In genomic region chrX:23732704-23733103, GRCh38 we compare ENCODE assay signal across 8 cellular contexts. TPM values are rescaled to one million over a fixed set of nuclear protein-coding genes. Genes with fewer than 3 reads are reported as not detected.
A peak's percentile ranks its signal among the peaks of the same experiment; 100 is the strongest.
DNase-seq lines count a peak whose midpoint lies in the region; ATAC-seq and TF ChIP-seq lines count a peak whose summit lies in the region.

No MANE protein-coding gene starts in this region.

- H3K9me3 ChIP-seq in thyroid gland (no peaks in the 10 kb centered on the region), aorta (ENCODE audit: control insufficient read depth, low read length) (no peaks in the 10 kb centered on the region), SJCRH30 (replicated peaks) (no peaks in the 10 kb centered on the region)

- no peak for TF ChIP-seq CTCF in thyroid gland (IDR thresholded peaks at IDR 0.05)

- intact Hi-C loops in thyroid gland (cut with DNase I) = no loop called here
- intact Hi-C loops in aorta (cut with DNase I) = no loop called here

- H3K36me3 ChIP-seq in thyroid gland (peaks cover 0 to 9% of the 10 kb centered on the region in 2 donors), aorta (ENCODE audit: control insufficient read depth in 1 of 2, insufficient read depth in 2 of 2, low read length in 1 of 2) (no peaks in the 10 kb centered on the region), SJCRH30 (peaks cover 39% of the 10 kb centered on the region)

- no peak overlapping the region for H3K4me3 Mint-ChIP-seq in central memory CD8-positive, alpha-beta T cell

- H3K9me3 Mint-ChIP-seq in central memory CD8-positive, alpha-beta T cell = no peaks in the 10 kb centered on the region

- H3K27me3 Mint-ChIP-seq in central memory CD8-positive, alpha-beta T cell = no peaks in the 10 kb centered on the region

- peaks cover 7% of the 10 kb centered on the region for H3K4me1 Mint-ChIP-seq in central memory CD8-positive, alpha-beta T cell

- H3K27ac ChIP-seq in thyroid gland (no peak overlapping the region), aorta (ENCODE audit: low read depth in 1 of 2, low read length in 2 of 2) (no peak overlapping the region), SJCRH30 (no peak overlapping the region)

- no peak overlapping the region for H3K4me3 ChIP-seq in thyroid gland (replicated peaks in 1 of 3)
- no peak overlapping the region for H3K4me3 ChIP-seq in aorta (ENCODE audit: low read length in 2 of 2)
- no peak overlapping the region for H3K4me3 ChIP-seq in SJCRH30

- peak overlapping the region; percentile 41 for H3K27ac Mint-ChIP-seq in central memory CD8-positive, alpha-beta T cell (ENCODE audit: low read depth)

- H3K4me1 ChIP-seq in thyroid gland (no peaks in the 10 kb centered on the region), aorta (ENCODE audit: control insufficient read depth in 1 of 2, insufficient read depth in 2 of 2, low read length in 2 of 2) (no peaks in the 10 kb centered on the region), SJCRH30 (no peaks in the 10 kb centered on the region)

- ATAC-seq in GM18520 (IDR thresholded peaks at IDR 0.05; ENCODE audit: unreplicated experiment) (peak; percentile 93), GM21515 (IDR thresholded peaks at IDR 0.05; ENCODE audit: unreplicated experiment) (peak; percentile 79), HG03378 (IDR thresholded peaks at IDR 0.05; ENCODE audit: unreplicated experiment) (peak; percentile 93), aorta (ENCODE audit: low FRiP score) (no peak)
- ATAC-seq in central memory CD8-positive, alpha-beta T cell (replicated peaks; ENCODE audit: extremely low read depth, poor library complexity, severe bottlenecking) = peak; percentile 28

- no peak for DNase-seq in central memory CD8-positive, alpha-beta T cell (ENCODE audit: low spot score in 2 of 2)
- DNase-seq in thyroid gland (no peak), NCI-H2107 (lab: John Stamatoyannopoulos, UW) (no peak), aorta (no peak), SJCRH30 (no peak)

- TF ChIP-seq POLR2A in thyroid gland (IDR thresholded peaks at IDR 0.05) = no peak

- H3K36me3 Mint-ChIP-seq in central memory CD8-positive, alpha-beta T cell (ENCODE audit: insufficient read depth) = peaks cover 21% of the 10 kb centered on the region

- H3K27me3 ChIP-seq in thyroid gland (no peaks in the 10 kb centered on the region), aorta (ENCODE audit: control insufficient read depth in 1 of 2, insufficient read depth in 2 of 2, low read length in 1 of 2) (no peaks in the 10 kb centered on the region), SJCRH30 (no peaks in the 10 kb centered on the region)

- WGBS in thyroid gland, 2 donors = 90 to 99% methylated on average over 5 of the region's 5 CpGs
- 68 to 85% methylated on average over 5 of the region's 5 CpGs for WGBS in aorta, 2 donors

RNA-seq across cellular contexts. Expression of gene ACOT9, which starts 10.4 kb away (rescaled TPM):
- total RNA-seq in thyroid gland (10 to 100 TPM; 50.1 to 73.9 (median 62.8) TPM), aorta (10 to 100 TPM; 59.1 to 69.1 TPM)
- polyA plus RNA-seq in aorta = 10 to 100 TPM; 21.7 to 62.6 TPM
- total RNA-seq in SJCRH30 (2014; rRNA removed; shearing (Covaris generic)) = 75.4 and 82.3 TPM in 2 replicates

RNA-seq across cellular contexts. Expression of gene SAT1, which starts 50.3 kb away (rescaled TPM):
- total RNA-seq in thyroid gland (1,000 to 10,000 TPM in 1 of 4 donors, 100 to 1,000 TPM in 3; 768 to 1,187 (median 831) TPM), aorta (100 to 1,000 TPM; 269 to 353 TPM)
- 100 to 1,000 TPM; 432 to 481 TPM for polyA plus RNA-seq in aorta
- total RNA-seq in SJCRH30 (2014; rRNA removed; shearing (Covaris generic)) = 24.6 and 25.6 TPM in 2 replicates

Comparison
In these comparisons a context has a peak if more than half of its experiments do, and no peak if none do; other contexts are left out.
1. RNA of gene SAT1, which starts 50.3 kb away (total RNA-seq): 768 to 1,187 TPM in thyroid gland and 269 to 353 TPM in aorta; 24.6 to 25.6 TPM in SJCRH30; every median in the first group is over 10 times any median in the second.